22 cellular contexts compared by ENCODE assay signal in the genomic region with DNA sequence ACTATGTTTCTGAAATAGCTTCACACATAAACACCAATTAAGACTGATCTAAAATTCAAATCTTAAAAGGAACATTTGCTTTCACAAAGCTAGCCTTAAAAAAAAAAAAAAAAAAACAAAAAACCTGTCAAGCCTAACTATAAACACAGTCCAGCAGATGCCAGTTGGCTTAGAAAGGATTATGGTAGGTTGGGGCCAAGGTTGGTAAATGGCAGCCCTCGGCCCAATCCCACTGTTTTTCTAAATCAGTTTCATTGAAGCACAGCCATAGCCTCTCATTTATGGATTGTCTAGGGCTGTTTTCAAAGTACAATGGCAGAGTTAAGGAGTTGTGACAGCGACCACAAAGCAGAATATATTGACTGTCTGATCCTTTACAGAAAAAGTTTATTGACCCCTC.
DNase-seq lines count a peak whose midpoint lies in the region; FAIRE-seq and TF ChIP-seq lines count a peak whose summit lies in the region.
"Had no signal": no experiment of that assay in that cellular context is flagged by ENCODE, and none has a peak within 500 bp of the region (broad histone marks: within the 10 kb centered on the region; RNA-seq: fewer than 3 reads in every experiment).

No MANE protein-coding gene starts in this region.

- no peak overlapping the region for H3K4me3 ChIP-seq in kidney (ENCODE audit: low read length in 2 of 2)
- H3K4me3 ChIP-seq: Peyer's patch had no signal

- H3K4me1 Mint-ChIP-seq in osteocyte (ENCODE audit: unreplicated experiment) = peaks cover 46% of the 10 kb centered on the region

- no peaks in the 10 kb centered on the region for H3K9me3 ChIP-seq in kidney (ENCODE audit: control insufficient read depth in 1 of 2, low read length in 2 of 2)
- H3K9me3 ChIP-seq: Peyer's patch had no signal

- no peak overlapping the region for H3K27ac ChIP-seq in kidney (ENCODE audit: low read depth in 2 of 2, low read length in 2 of 2)
- H3K27ac ChIP-seq: Peyer's patch had no signal

- FAIRE-seq in kidney (lab: Jason Lieb, UNC) = no peak
- FAIRE-seq: A204.1, GM12892, H54, HepG2 had no signal

- H3K36me3 Mint-ChIP-seq in osteocyte (ENCODE audit: unreplicated experiment) = peaks cover 18% of the 10 kb centered on the region
- H3K36me3 Mint-ChIP-seq: CD4-positive, alpha-beta memory T cell had no signal

- H3K4me1 ChIP-seq in kidney (ENCODE audit: control insufficient read depth in 1 of 2, insufficient read depth in 1 of 2, low read depth in 1 of 2, low read length in 2 of 2) = no peaks in the 10 kb centered on the region
- H3K4me1 ChIP-seq: Peyer's patch had no signal

- H3K36me3 ChIP-seq in kidney (ENCODE audit: control insufficient read depth in 1 of 2, insufficient read depth in 2 of 2, low read length in 2 of 2) = no peaks in the 10 kb centered on the region

- H3K9me3 Mint-ChIP-seq in osteocyte (ENCODE audit: unreplicated experiment) = peaks cover 6% of the 10 kb centered on the region

- DNase-seq in G401 (ENCODE audit: low spot score) (peak; percentile 62), NCI-H82 (lab: John Stamatoyannopoulos, UW) (peak; percentile 84), cerebellum (ENCODE audit: low spot score) (peak; percentile 40), ureter (ENCODE audit: low spot score) (peak; percentile 6), osteocyte (ENCODE audit: extremely low spot score, unreplicated experiment) (no peak), kidney (no peak)
- DNase-seq in activated naive CD4-positive, alpha-beta T cell treated with Interleukin-2 at 50 U/mL for 16 hours = no peak
- DNase-seq: AML-193; CD4-positive, alpha-beta memory T cell; DMS79 treated with DMSO at 0.1 percent for 48 hours; Karpas-422; NCI-H1092 treated with DMSO at 0.1 percent for 48 hours; NCI-H1436; NCI-H187; NCI-H2081 treated with DMSO at 0.1 percent for 48 hours; NCI-H2171 treated with DMSO at 0.1 percent for 48 hours; Peyer's patch; SHP77 treated with DMSO at 0.1 percent for 48 hours had no signal

- TF ChIP-seq CTCF in osteocyte (IDR thresholded peaks at IDR 0.05) = no peak
- TF ChIP-seq CTCF in kidney (IDR thresholded peaks at IDR 0.05; ENCODE audit: borderline replicate concordance, extremely low read depth, insufficient read depth) = no peak

- no peak overlapping the region for H3K27ac Mint-ChIP-seq in osteocyte (ENCODE audit: unreplicated experiment)
- H3K27ac Mint-ChIP-seq: CD4-positive, alpha-beta memory T cell had no signal

- H3K4me3 Mint-ChIP-seq in osteocyte (ENCODE audit: unreplicated experiment) = no peak overlapping the region
- H3K4me3 Mint-ChIP-seq: CD4-positive, alpha-beta memory T cell had no signal

- intact Hi-C loops in kidney (cut with DNase I) = loop anchor here (10.0 kb wide), 1 partner anchor 72 kb away; no protein-coding TSS in a partner anchor

- H3K9ac ChIP-seq in kidney (ENCODE audit: low read length in 2 of 2) = no peak overlapping the region

- in situ Hi-C loops in G401 (cut with HindIII; ENCODE audit: low sequenced_read_pairs) = no loop called here

- no peaks in the 10 kb centered on the region for H3K27me3 Mint-ChIP-seq in osteocyte (ENCODE audit: unreplicated experiment)

Comparison
In these comparisons a context has a peak if more than half of its experiments do, and no peak if none do; other contexts are left out.
1. DNase-seq: peak in G401 (single experiment), NCI-H82 (single experiment), cerebellum (single experiment) and ureter (single experiment); none in activated naive CD4-positive, alpha-beta T cell treated with Interleukin-2 at 50 U/mL for 16 hours (single experiment), osteocyte (single experiment) and kidney (single experiment).